Comparison of ENCODE assay signal across 25 cellular contexts in genomic region chr20:39252035-39252434, GRCh38.
DNase-seq lines count a peak whose midpoint lies in the region; ATAC-seq, FAIRE-seq and TF ChIP-seq lines count a peak whose summit lies in the region.
"Had no signal": no experiment of that assay in that cellular context is flagged by ENCODE, and none has a peak within 500 bp of the region (broad histone marks: within the 10 kb centered on the region; RNA-seq: fewer than 3 reads in every experiment).

No MANE protein-coding gene starts in this region.

- POLR2A ChIA-PET in HepG2 (lab: Yijun Ruan, JAX) = no interaction called here
- POLR2A ChIA-PET in K562 (lab: Yijun Ruan, JAX) = no interaction called here

- no peaks in the 10 kb centered on the region; a peak in 1 of 5 replicates for H3K27me3 ChIP-seq in HepG2 (ENCODE audit: control insufficient read depth in 1 of 2, insufficient read depth in 2 of 2, low read length in 2 of 2)
- H3K27me3 ChIP-seq in right lobe of liver = no peaks in the 10 kb centered on the region
- H3K27me3 ChIP-seq in K562 (ENCODE audit: control insufficient read depth in 2 of 2, insufficient read depth in 2 of 2, low read length in 2 of 2) = no peaks in the 10 kb centered on the region; a peak in 1 of 5 replicates
- no peaks in the 10 kb centered on the region for H3K27me3 ChIP-seq in mesendoderm (ENCODE audit: insufficient read depth, low read length, poor library complexity)
- no peaks in the 10 kb centered on the region for H3K27me3 ChIP-seq in foreskin keratinocyte
- H3K27me3 ChIP-seq: BLaER1 treated with 17β-estradiol and CSF1 and Interleukin-3, amounts not matched to agents 10 nM and 100 nM had no signal

- no peak for TF ChIP-seq CTCF in HepG2 (CRISPR knock-in tag; IDR thresholded peaks at IDR 0.05)
- TF ChIP-seq CTCF in right lobe of liver (IDR thresholded peaks at IDR 0.05) = no peak
- TF ChIP-seq CTCF in LNCaP clone FGC (IDR thresholded peaks at IDR 0.05; ENCODE audit: control insufficient read depth, extremely low read depth, insufficient read depth) = no peak
- no peak for TF ChIP-seq CTCF in K562 (IDR thresholded peaks at IDR 0.05 in 2 of 3, conservative IDR thresholded peaks at IDR 0.05 in 1 of 3; ENCODE audit: insufficient read depth in 2 of 3, low read depth in 1 of 3, low read length in 3 of 3)
- TF ChIP-seq CTCF in nephron (IDR thresholded peaks at IDR 0.05; ENCODE audit: unreplicated experiment in 3 of 3) = no peak
- TF ChIP-seq CTCF in foreskin keratinocyte (conservative IDR thresholded peaks at IDR 0.05) = no peak

- no peak overlapping the region for H3K23ac ChIP-seq in mesendoderm (ENCODE audit: low read length)

- TF ChIP-seq EP300 in HepG2 (IDR thresholded peaks at IDR 0.05; ENCODE audit: low read depth in 2 of 2, low read length in 2 of 2) (no peak), HepG2 (CRISPR knock-in tag; IDR thresholded peaks at IDR 0.05; ENCODE audit: borderline replicate concordance) (no peak), K562 (IDR thresholded peaks at IDR 0.05; ENCODE audit: low read length) (no peak)

- H3K79me2 ChIP-seq in HepG2 (ENCODE audit: insufficient read depth, low read length) (no peaks in the 10 kb centered on the region), K562 (ENCODE audit: control insufficient read depth, insufficient read depth, low read length) (no peaks in the 10 kb centered on the region), mesendoderm (ENCODE audit: control insufficient read depth, insufficient read depth, low read length) (no peaks in the 10 kb centered on the region)

- H3K27me3 Mint-ChIP-seq in nephron (ENCODE audit: low read depth) = peaks cover 4% of the 10 kb centered on the region
- H3K27me3 Mint-ChIP-seq: CD4-positive, alpha-beta T cell had no signal

- intact Hi-C loops in HepG2 (cut with micrococcal nuclease; ENCODE audit: unreplicated experiment) = no loop called here
- intact Hi-C loops in right lobe of liver (cut with DNase I) = no loop called here
- intact Hi-C loops in K562 (cut with micrococcal nuclease) = no loop called here

- H2AFZ ChIP-seq in HepG2 (ENCODE audit: low read length) = no peak overlapping the region
- no peak overlapping the region for H2AFZ ChIP-seq in K562 (ENCODE audit: low read depth, low read length)

- no peak for TF ChIP-seq RAD21 in HepG2 (CRISPR knock-in tag; IDR thresholded peaks at IDR 0.05)
- no peak for TF ChIP-seq RAD21 in K562 (CRISPR knock-in tag; conservative IDR thresholded peaks at IDR 0.05 in 1 of 2, IDR thresholded peaks at IDR 0.05 in 1 of 2)

- H3K9ac ChIP-seq in HepG2 (ENCODE audit: insufficient read depth, low read depth, low read length) = no peak overlapping the region
- no peak overlapping the region for H3K9ac ChIP-seq in K562 (ENCODE audit: insufficient read depth in 1 of 2, low read depth in 2 of 2, low read length in 2 of 2)
- H3K9ac ChIP-seq in mesendoderm (ENCODE audit: low read length) = no peak overlapping the region
- H3K9ac ChIP-seq: BLaER1 treated with 17β-estradiol and CSF1 and Interleukin-3, amounts not matched to agents 10 nM and 100 nM had no signal

- no peaks in the 10 kb centered on the region for H3K9me3 ChIP-seq in HepG2 (ENCODE audit: low read length)
- H3K9me3 ChIP-seq in right lobe of liver = no peaks in the 10 kb centered on the region
- H3K9me3 ChIP-seq in K562 (replicated peaks; ENCODE audit: control insufficient read depth, insufficient read depth, low read depth, low read length) = no peaks in the 10 kb centered on the region
- H3K9me3 ChIP-seq: A549; BLaER1 treated with 17β-estradiol and CSF1 and Interleukin-3, amounts not matched to agents 10 nM and 100 nM; Caco-2 had no signal

- no peak overlapping the region for H3K18ac ChIP-seq in mesendoderm (ENCODE audit: low read length)

- no peak overlapping the region for H3K4me2 ChIP-seq in HepG2 (ENCODE audit: low read depth, low read length)
- no peak overlapping the region for H3K4me2 ChIP-seq in K562 (ENCODE audit: insufficient read depth, low read length)
- no peak overlapping the region for H3K4me2 ChIP-seq in mesendoderm (ENCODE audit: low read length)
- H3K4me2 ChIP-seq: A549 had no signal

- no peaks in the 10 kb centered on the region for H3K9me1 ChIP-seq in K562 (ENCODE audit: control insufficient read depth, insufficient read depth, low read length)

- H3K4me3 Mint-ChIP-seq in nephron = no peak overlapping the region
- H3K4me3 Mint-ChIP-seq: B cell; CD4-positive, alpha-beta T cell; CD8-positive, alpha-beta T cell had no signal

- no peak overlapping the region for H4K8ac ChIP-seq in mesendoderm (ENCODE audit: low read depth, low read length)

- no peaks in the 10 kb centered on the region for H3K79me1 ChIP-seq in mesendoderm (ENCODE audit: low read length)

- FAIRE-seq in HepG2 (lab: Jason Lieb, UNC) (no peak), K562 (lab: Jason Lieb, UNC) (no peak)
- FAIRE-seq: A549, D721Med, GM12878, GM12892, GM18507 had no signal

- no peak for DNase-seq in HepG2 (ENCODE audit: low spot score)
- no peak for DNase-seq in right lobe of liver
- peak; percentile 71 for DNase-seq in LNCaP clone FGC (ENCODE audit: low read depth)
- no peak for DNase-seq in K562 (ENCODE audit: extremely low read depth in 1 of 4, low spot score in 3 of 4)
- DNase-seq in mesendoderm = no peak
- DNase-seq in foreskin keratinocyte = no peak
- DNase-seq: AML-193; Calu3; CD4-positive, alpha-beta T cell; CD8-positive, alpha-beta T cell; DMS79 treated with DMSO at 0.1 percent for 48 hours; EL; GDM1 had no signal

- peak overlapping the region in 2 of 3 experiments; percentile 56 to 69 for H3K27ac Mint-ChIP-seq in nephron
- H3K27ac Mint-ChIP-seq: B cell; CD4-positive, alpha-beta T cell; CD8-positive, alpha-beta T cell had no signal

- no peaks in the 10 kb centered on the region for H3K36me3 Mint-ChIP-seq in nephron (ENCODE audit: low read depth)
- H3K36me3 Mint-ChIP-seq: CD8-positive, alpha-beta T cell had no signal

- no peak overlapping the region for H3K4ac ChIP-seq in mesendoderm (ENCODE audit: low read depth, low read length)

- CTCF ChIA-PET in HepG2 (lab: Yijun Ruan, JAX; ENCODE audit: low intra/inter-chr PET ratio, low total read pairs) (no interaction called here), K562 (lab: Yijun Ruan, JAX; ENCODE audit: low intra/inter-chr PET ratio) (no interaction called here)

- H3K27ac ChIP-seq in HepG2 (ENCODE audit: extremely low read length, insufficient read depth, low read length) (no peak overlapping the region), right lobe of liver (no peak overlapping the region), K562 (ENCODE audit: extremely low read depth, low read depth, low read length) (no peak overlapping the region), mesendoderm (ENCODE audit: low read depth, low read length) (no peak overlapping the region), foreskin keratinocyte (no peak overlapping the region)
- H3K27ac ChIP-seq: 22Rv1; A549; BLaER1 treated with 17β-estradiol and CSF1 and Interleukin-3, amounts not matched to agents 10 nM and 100 nM; C4-2B had no signal

- H4K20me1 ChIP-seq in HepG2 (ENCODE audit: insufficient read depth, low read length) (no peaks in the 10 kb centered on the region), K562 (replicated peaks; ENCODE audit: control insufficient read depth, insufficient read depth, low read length) (no peaks in the 10 kb centered on the region)
- H4K20me1 ChIP-seq: BLaER1 treated with 17β-estradiol and CSF1 and Interleukin-3, amounts not matched to agents 10 nM and 100 nM had no signal

- H3K4me1 ChIP-seq in HepG2 (ENCODE audit: insufficient read depth, low read length) = no peaks in the 10 kb centered on the region
- no peaks in the 10 kb centered on the region for H3K4me1 ChIP-seq in right lobe of liver
- H3K4me1 ChIP-seq in K562 (replicated peaks in 1 of 2; ENCODE audit: control insufficient read depth in 2 of 2, insufficient read depth in 2 of 2, low read length in 2 of 2) = no peaks in the 10 kb centered on the region
- no peaks in the 10 kb centered on the region for H3K4me1 ChIP-seq in mesendoderm (ENCODE audit: control insufficient read depth, low read depth, low read length)
- no peaks in the 10 kb centered on the region for H3K4me1 ChIP-seq in foreskin keratinocyte
- H3K4me1 ChIP-seq: A549, Caco-2 had no signal

- no peaks in the 10 kb centered on the region for H3K9me3 Mint-ChIP-seq in nephron
- H3K9me3 Mint-ChIP-seq: CD4-positive, alpha-beta T cell; CD8-positive, alpha-beta T cell had no signal

- H2AK5ac ChIP-seq in mesendoderm (ENCODE audit: low read length) = no peak overlapping the region

- H2BK15ac ChIP-seq in mesendoderm (replicated peaks; ENCODE audit: low read depth) = no peak overlapping the region

- H3K36me3 ChIP-seq in HepG2 (replicated peaks in 1 of 2; ENCODE audit: control insufficient read depth in 1 of 2, insufficient read depth in 2 of 2, low read length in 2 of 2) (no peaks in the 10 kb centered on the region), right lobe of liver (no peaks in the 10 kb centered on the region), K562 (ENCODE audit: control insufficient read depth, insufficient read depth, low read length) (no peaks in the 10 kb centered on the region), mesendoderm (ENCODE audit: control insufficient read depth, insufficient read depth, low read length) (no peaks in the 10 kb centered on the region)
- H3K36me3 ChIP-seq: BLaER1 treated with 17β-estradiol and CSF1 and Interleukin-3, amounts not matched to agents 10 nM and 100 nM had no signal

- TF ChIP-seq POLR2A in HepG2 (IDR thresholded peaks at IDR 0.05; ENCODE audit: insufficient read depth in 1 of 2, low read depth in 2 of 2, low read length in 2 of 2) (no peak), right lobe of liver (IDR thresholded peaks at IDR 0.05) (no peak), K562 (conservative IDR thresholded peaks at IDR 0.05) (no peak)

- no peak overlapping the region for H3K56ac ChIP-seq in mesendoderm (ENCODE audit: low read length)

- H3K4me3 ChIP-seq in HepG2 (replicated peaks in 1 of 3; ENCODE audit: insufficient read depth in 1 of 3, low read depth in 2 of 3, low read length in 3 of 3) = no peak overlapping the region
- no peak overlapping the region for H3K4me3 ChIP-seq in right lobe of liver
- H3K4me3 ChIP-seq in LNCaP clone FGC (ENCODE audit: low read depth, low read length) = no peak overlapping the region
- no peak overlapping the region for H3K4me3 ChIP-seq in K562
- no peak overlapping the region for H3K4me3 ChIP-seq in mesendoderm (ENCODE audit: low read length)
- H3K4me3 ChIP-seq: A549; BLaER1 treated with 17β-estradiol and CSF1 and Interleukin-3, amounts not matched to agents 10 nM and 100 nM; GM12878 had no signal

- no peak overlapping the region for H2BK120ac ChIP-seq in mesendoderm (ENCODE audit: low read depth, low read length)

- H3K4me1 Mint-ChIP-seq in nephron = peaks cover 13% of the 10 kb centered on the region
- H3K4me1 Mint-ChIP-seq: B cell had no signal

- 60% methylated on average over 6 of the region's 6 CpGs for WGBS in HepG2 (ENCODE audit: low lambda C conversion rate)
- 74% methylated on average over 5 of the region's 6 CpGs for WGBS in right lobe of liver (ENCODE audit: insufficient coverage, low coverage, low lambda C conversion rate, missing lambda C conversion rate)
- 3% methylated on average over 6 of the region's 6 CpGs for WGBS in K562 (ENCODE audit: insufficient coverage, low coverage, missing lambda C conversion rate)
- WGBS in mesendoderm (ENCODE audit: extremely low coverage, insufficient coverage, low lambda C conversion rate) = no CpG with 5 or more reads among the region's 6 CpGs

- in situ Hi-C loops in HepG2 (cut with HindIII; ENCODE audit: extremely low pct_ligation_motif_present, low pct_unique_long_range_greater_than_20kb) = no loop called here
- in situ Hi-C loops in K562 (cut with MboI) = loop anchor here (25.0 kb wide), 2 partner anchors 1435 to 1685 kb away; partner anchors contain the start of gene MAFB

- ATAC-seq in HepG2 (no peak), right lobe of liver (no peak), K562 (no peak), foreskin keratinocyte (no peak), GM19452 (IDR thresholded peaks at IDR 0.05; ENCODE audit: unreplicated experiment) (no peak)
- ATAC-seq: A549; CD8-positive, alpha-beta T cell; GM12878 had no signal

- no TSS peak for BruUV-seq in HepG2 (replicated peaks; lab: Mats Ljungman, UMichigan)
- BruUV-seq in K562 (replicated peaks; lab: Mats Ljungman, UMichigan) = no TSS peak

- no peak overlapping the region for H4K5ac ChIP-seq in mesendoderm (ENCODE audit: low read length)

- no peak overlapping the region for H2BK5ac ChIP-seq in mesendoderm (ENCODE audit: low read length)
